Comparison of ENCODE assay signal across 8 cellular contexts in genomic region chr3:141402476-141403171, GRCh38. TPM values are rescaled to one million over a fixed set of nuclear protein-coding genes. Genes with fewer than 3 reads are reported as not detected.
DNase-seq lines count a peak whose midpoint lies in the region; ATAC-seq, FAIRE-seq and TF ChIP-seq lines count a peak whose summit lies in the region.

No MANE protein-coding gene starts in this region.

- peak overlapping the region; percentile 86 for H3K4me3 Mint-ChIP-seq in activated naive CD8-positive, alpha-beta T cell treated with anti-CD3 and anti-CD28 coated beads, Interleukin-2, amount 50 U/mL, for 24 hours

- peak overlapping the region; percentile 75 for H3K27ac Mint-ChIP-seq in activated naive CD8-positive, alpha-beta T cell treated with anti-CD3 and anti-CD28 coated beads, Interleukin-2, amount 50 U/mL, for 24 hours

- peak in 4 of 9 donors; percentile 10 to 17 (median 13) for TF ChIP-seq CTCF in heart right ventricle (IDR thresholded peaks at IDR 0.05)
- TF ChIP-seq CTCF in pancreas (IDR thresholded peaks at IDR 0.05), result no peak

- no peaks in the 10 kb centered on the region for H3K27me3 Mint-ChIP-seq in activated naive CD8-positive, alpha-beta T cell treated with anti-CD3 and anti-CD28 coated beads, Interleukin-2, amount 50 U/mL, for 24 hours

- FAIRE-seq in pancreas (lab: Jason Lieb, UNC), result no peak

- H3K9me3 Mint-ChIP-seq in activated naive CD8-positive, alpha-beta T cell treated with anti-CD3 and anti-CD28 coated beads, Interleukin-2, amount 50 U/mL, for 24 hours, result no peaks in the 10 kb centered on the region

- H3K4me1 ChIP-seq in heart right ventricle (peaks cover 11 to 80% (median 71%) of the 10 kb centered on the region in 9 donors), pancreas (peaks cover 16 to 31% (median 28%) of the 10 kb centered on the region in 3 donors)

- 1 to 2% methylated on average over 54 to 58 of the region's 58 CpGs for WGBS in heart right ventricle, 2 donors
- 0 to 1% methylated on average over 49 to 58 of the region's 58 CpGs for WGBS in pancreas, 2 donors

- H3K36me3 Mint-ChIP-seq in activated naive CD8-positive, alpha-beta T cell treated with anti-CD3 and anti-CD28 coated beads, Interleukin-2, amount 50 U/mL, for 24 hours (ENCODE audit: low read depth), result peaks cover 24% of the 10 kb centered on the region

- ATAC-seq in GM18858 (IDR thresholded peaks at IDR 0.05; ENCODE audit: unreplicated experiment) (peak; percentile 9), HG03064 (IDR thresholded peaks at IDR 0.05; ENCODE audit: low read depth, unreplicated experiment) (peak; percentile 52), heart right ventricle (peak; percentile 77 to 90 (median 82)), pancreas (peak; percentile 61 to 79 (median 78))
- ATAC-seq in activated naive CD8-positive, alpha-beta T cell treated with anti-CD3 and anti-CD28 coated beads, Interleukin-2, amount 50 U/mL, for 24 hours, result peak; percentile 70

- DNase-seq in AG08395 (ENCODE audit: low spot score), result peak; percentile 58
- DNase-seq in RPMI8226, result peak; percentile 81
- peak; percentile 46 for DNase-seq in activated naive CD8-positive, alpha-beta T cell treated with anti-CD3 and anti-CD28 coated beads, Interleukin-2, amount 50 U/mL, for 24 hours
- peak; percentile 80 to 81 for DNase-seq in heart right ventricle
- peak; percentile 67 to 88 (median 75) for DNase-seq in pancreas
- DNase-seq in COR-L47 (lab: John Stamatoyannopoulos, UW), result no peak

- H3K27me3 ChIP-seq in heart right ventricle (no peaks in the 10 kb centered on the region), pancreas (no peaks in the 10 kb centered on the region)

- H3K4me1 Mint-ChIP-seq in activated naive CD8-positive, alpha-beta T cell treated with anti-CD3 and anti-CD28 coated beads, Interleukin-2, amount 50 U/mL, for 24 hours, result peaks cover 53% of the 10 kb centered on the region

- intact Hi-C loops in heart right ventricle (cut with DNase I) (loop anchor here in 5 of 10 donors (2.0 to 5.0 kb wide), 3 partner anchors 34 to 40 kb away; partner anchors contain the start of gene ZBTB38 (in 3 of the 5)), pancreas (cut with DNase I) (no loop called here)

- H3K36me3 ChIP-seq in heart right ventricle, result peaks cover 0 to 48% (median 16%) of the 10 kb centered on the region in 9 donors
- H3K36me3 ChIP-seq in pancreas, result peaks cover 0 to 22% (median 0%) of the 10 kb centered on the region in 3 donors

- H3K9me3 ChIP-seq in heart right ventricle, result no peaks in the 10 kb centered on the region
- H3K9me3 ChIP-seq in pancreas, result no peaks in the 10 kb centered on the region

- H3K4me3 ChIP-seq in heart right ventricle (peak overlapping the region; percentile 34 to 86 (median 76)), pancreas (peak overlapping the region; percentile 45 to 73 (median 70))

- H3K27ac ChIP-seq in heart right ventricle, result peak overlapping the region; percentile 89 to 100 (median 99)
- H3K27ac ChIP-seq in pancreas, result peak overlapping the region; percentile 90 to 97 (median 94)

RNA-seq across cellular contexts. Expression of gene ZBTB38, which starts 34.3 kb away (rescaled TPM):
- total RNA-seq in heart right ventricle (100 to 1,000 TPM in 8 of 10 donors, 10 to 100 TPM in 2; 86.8 to 156 (median 139) TPM), pancreas (10 to 100 TPM; 29.4 to 46.8 (median 31.7) TPM)
- polyA plus RNA-seq in heart right ventricle (10 to 100 TPM; 14.7 to 21.3 TPM), pancreas (10 to 100 TPM in 1 of 2 donors, 1 to 10 TPM in 1; 5.7 to 11.2 TPM)

Comparison
In these comparisons a context has a peak if more than half of its experiments do, and no peak if none do; other contexts are left out.
1. ATAC-seq: peak in every context shown above with its lines; median percentile 82 in heart right ventricle; 78 in pancreas; 70 in activated naive CD8-positive, alpha-beta T cell treated with anti-CD3 and anti-CD28 coated beads, Interleukin-2, amount 50 U/mL, for 24 hours; 52 in HG03064; 9 in GM18858.